8 cellular contexts compared by ENCODE assay signal in the genomic region with DNA sequence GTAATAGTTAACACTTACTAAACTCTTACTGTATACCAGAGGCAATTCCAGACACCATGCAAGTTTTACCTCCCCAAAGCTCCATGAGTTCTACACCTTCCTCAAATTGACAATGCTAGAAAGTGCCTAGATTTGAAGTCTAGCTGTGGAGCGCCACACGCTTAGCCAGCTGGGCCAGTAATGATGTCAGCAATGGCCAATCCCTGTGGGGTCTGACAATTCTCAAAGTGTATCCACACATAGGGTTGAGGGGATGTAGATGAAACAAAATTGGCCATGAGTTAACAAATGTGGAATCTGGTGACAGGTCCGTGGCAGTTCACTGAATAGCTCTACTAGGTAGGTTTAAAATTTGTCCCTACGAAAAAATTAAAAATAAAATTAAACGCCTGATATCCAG. TPM values are rescaled to one million over a fixed set of nuclear protein-coding genes. Genes with fewer than 3 reads are reported as not detected.
DNase-seq lines count a peak whose midpoint lies in the region; ATAC-seq and TF ChIP-seq lines count a peak whose summit lies in the region.

No MANE protein-coding gene starts in this region.

- peak overlapping the region; percentile 95 for H3K4me3 ChIP-seq in fibroblast of villous mesenchyme (ENCODE audit: low read depth, low read length)
- H3K4me3 ChIP-seq in suprapubic skin: peak overlapping the region; percentile 79

- H3K27me3 ChIP-seq in suprapubic skin: no peaks in the 10 kb centered on the region

- CTCF ChIA-PET in activated naive CD4-positive, alpha-beta T cell treated with anti-CD3 and anti-CD28 coated beads, Interleukin-2, amount 10 ng/mL, durations not matched to agents 7 days and 5 days (lab: Charles Lee): interaction anchor here (8.8 kb wide), 1 partner anchor 15 kb away, joined by 82 read pairs; no protein-coding TSS in a partner anchor
- CTCF ChIA-PET in activated B cell treated with CpG ODN at 0.5 μM for 24 hours (lab: Charles Lee): interaction anchor here (1.2 to 3.6 kb wide), 2 partner anchors 14 to 221 kb away, joined by 3 to 20 read pairs; no protein-coding TSS in a partner anchor

- no peak for DNase-seq in activated naive CD4-positive, alpha-beta T cell treated with anti-CD3 and anti-CD28 coated beads, Interleukin-2, amount 10 ng/mL, durations not matched to agents 7 days and 5 days
- DNase-seq in activated naive CD4-positive, alpha-beta T cell treated with anti-CD3 and anti-CD28 coated beads, Interleukin-2, amount 50 U/mL, for 16 hours: no peak
- DNase-seq in activated B cell treated with CpG ODN at 0.5 μM for 24 hours: no peak
- DNase-seq in fibroblast of villous mesenchyme (ENCODE audit: low read depth): peak; percentile 7
- no peak for DNase-seq in suprapubic skin (ENCODE audit: low spot score in 2 of 2)
- no peak for DNase-seq in T-helper 9 cell
- DNase-seq in NCI-H524 treated with DMSO at 0.1 percent for 48 hours (lab: John Stamatoyannopoulos, UW): no peak

- no peak overlapping the region for H3K27ac ChIP-seq in suprapubic skin

- peaks cover 9% of the 10 kb centered on the region for H3K27me3 Mint-ChIP-seq in activated naive CD4-positive, alpha-beta T cell treated with anti-CD3 and anti-CD28 coated beads, Interleukin-2, amount 10 ng/mL, durations not matched to agents 7 days and 5 days
- H3K27me3 Mint-ChIP-seq in activated B cell treated with CpG ODN at 0.5 μM for 24 hours: peaks cover 13% of the 10 kb centered on the region

- 64% methylated on average over 5 of the region's 5 CpGs for WGBS in suprapubic skin

- H3K9me3 ChIP-seq in suprapubic skin: no peaks in the 10 kb centered on the region

- no peak overlapping the region for H3K27ac Mint-ChIP-seq in activated naive CD4-positive, alpha-beta T cell treated with anti-CD3 and anti-CD28 coated beads, Interleukin-2, amount 10 ng/mL, durations not matched to agents 7 days and 5 days
- peak overlapping the region; percentile 96 for H3K27ac Mint-ChIP-seq in activated B cell treated with CpG ODN at 0.5 μM for 24 hours

- peaks cover 4% of the 10 kb centered on the region for H3K36me3 Mint-ChIP-seq in activated naive CD4-positive, alpha-beta T cell treated with anti-CD3 and anti-CD28 coated beads, Interleukin-2, amount 10 ng/mL, durations not matched to agents 7 days and 5 days
- H3K36me3 Mint-ChIP-seq in activated B cell treated with CpG ODN at 0.5 μM for 24 hours (ENCODE audit: low read depth): peaks cover 6% of the 10 kb centered on the region

- H3K36me3 ChIP-seq in suprapubic skin: no peaks in the 10 kb centered on the region

- no peak for ATAC-seq in activated B cell treated with CpG ODN at 0.5 μM for 24 hours (ENCODE audit: low read depth)
- ATAC-seq in HG03175 (IDR thresholded peaks at IDR 0.05; ENCODE audit: unreplicated experiment): no peak

- TF ChIP-seq POLR2A in suprapubic skin (IDR thresholded peaks at IDR 0.05): no peak

- peaks cover 22% of the 10 kb centered on the region for H3K4me1 Mint-ChIP-seq in activated naive CD4-positive, alpha-beta T cell treated with anti-CD3 and anti-CD28 coated beads, Interleukin-2, amount 10 ng/mL, durations not matched to agents 7 days and 5 days
- H3K4me1 Mint-ChIP-seq in activated B cell treated with CpG ODN at 0.5 μM for 24 hours: peaks cover 23% of the 10 kb centered on the region

- H3K4me3 Mint-ChIP-seq in activated naive CD4-positive, alpha-beta T cell treated with anti-CD3 and anti-CD28 coated beads, Interleukin-2, amount 10 ng/mL, durations not matched to agents 7 days and 5 days: peak overlapping the region; percentile 98
- peak overlapping the region; percentile 100 for H3K4me3 Mint-ChIP-seq in activated B cell treated with CpG ODN at 0.5 μM for 24 hours

- TF ChIP-seq EP300 in suprapubic skin (IDR thresholded peaks at IDR 0.05): no peak

- POLR2A ChIA-PET in activated B cell treated with CpG ODN at 0.5 μM for 24 hours (lab: Charles Lee): interaction anchor here (3.4 to 3.7 kb wide), 2 partner anchors 17 to 37 kb away, joined by 16 to 32 read pairs; a partner anchor contains a TSS

- intact Hi-C loops in activated B cell treated with CpG ODN at 0.5 μM for 24 hours (cut with micrococcal nuclease): loop anchor here (5.0 kb wide), 2 partner anchors 145 to 965 kb away; a partner anchor contains a TSS

- no peak for TF ChIP-seq CTCF in activated B cell treated with CpG ODN at 0.5 μM for 24 hours (IDR thresholded peaks at IDR 0.05)
- TF ChIP-seq CTCF in fibroblast of villous mesenchyme (IDR thresholded peaks at IDR 0.05; ENCODE audit: insufficient read depth, low read depth, low read length): no peak
- TF ChIP-seq CTCF in suprapubic skin (IDR thresholded peaks at IDR 0.05): no peak

- H3K9me3 Mint-ChIP-seq in activated naive CD4-positive, alpha-beta T cell treated with anti-CD3 and anti-CD28 coated beads, Interleukin-2, amount 10 ng/mL, durations not matched to agents 7 days and 5 days: no peaks in the 10 kb centered on the region
- no peaks in the 10 kb centered on the region for H3K9me3 Mint-ChIP-seq in activated B cell treated with CpG ODN at 0.5 μM for 24 hours

- peaks cover 18% of the 10 kb centered on the region for H3K4me1 ChIP-seq in suprapubic skin

RNA-seq across cellular contexts. Expression of a gene that starts 1.3 kb away (rescaled TPM):
- total RNA-seq in activated B cell treated with CpG ODN at 0.5 μM for 24 hours (14.8 and 16.6 TPM in 2 replicates), fibroblast of villous mesenchyme (10.4 and 11.3 TPM in 2 replicates), suprapubic skin (10 to 100 TPM in 3 of 4 donors, 1 to 10 TPM in 1; 7.9 to 19.2 (median 13.5) TPM)

RNA-seq across cellular contexts. Expression of a gene that starts 28.9 kb away (rescaled TPM):
- total RNA-seq in activated B cell treated with CpG ODN at 0.5 μM for 24 hours (not detected in 2 replicates), fibroblast of villous mesenchyme (not detected in 2 replicates), suprapubic skin (not detected)

RNA-seq across cellular contexts. Expression of a gene that starts 36.9 kb away (rescaled TPM):
- total RNA-seq in activated B cell treated with CpG ODN at 0.5 μM for 24 hours: 215 and 234 TPM in 2 replicates
- total RNA-seq in fibroblast of villous mesenchyme: 146 and 153 TPM in 2 replicates
- total RNA-seq in suprapubic skin: 100 to 1,000 TPM; 133 to 250 (median 221) TPM
